Comparison of ENCODE assay signal across 1 cellular context in the genomic region with DNA sequence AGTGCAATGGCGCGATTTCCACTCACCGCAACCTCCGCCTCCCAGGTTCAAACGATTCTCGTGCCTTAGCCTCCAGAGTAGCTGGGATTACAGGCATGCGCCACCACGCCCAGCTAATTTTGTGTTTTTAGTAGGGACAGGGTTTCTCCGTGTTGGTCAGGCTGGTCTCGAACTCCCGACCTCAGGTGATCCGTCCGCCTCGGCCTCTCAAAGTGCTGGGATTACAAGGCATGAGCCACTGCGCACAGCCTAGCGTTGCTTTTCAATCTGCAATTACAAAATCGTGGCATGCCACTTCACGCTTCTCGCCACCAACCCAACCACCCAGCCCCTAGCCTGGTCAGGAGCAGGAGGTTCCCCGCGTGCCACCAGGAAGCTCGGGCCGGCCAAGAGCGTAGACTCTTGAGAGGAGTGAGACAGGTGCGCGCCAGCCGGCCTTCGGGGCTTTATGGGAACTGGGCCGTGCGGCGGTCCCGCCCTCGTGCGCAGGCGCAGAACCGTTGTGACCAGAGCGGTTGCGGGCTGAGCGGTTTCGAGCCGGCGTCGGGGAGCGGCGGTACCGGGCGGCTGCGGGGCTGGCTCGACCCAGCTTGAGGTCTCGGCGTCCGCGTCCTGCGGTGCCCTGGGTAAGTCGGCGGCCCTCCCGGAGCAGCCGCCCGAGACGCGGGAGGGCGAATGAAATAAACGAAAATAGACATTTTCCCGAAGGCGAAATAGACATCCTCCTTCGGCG.
TF ChIP-seq lines count a peak whose summit lies in the region.

A gene (plus strand): TSS at position 500 of the 733 bp plus-strand sequence. CDS start 530 bp downstream, outside the sequence.

TF ChIP-seq in K562, 482 proteins besides CTCF, POLR2A, EP300 and RAD21 (continued from another document and continues in another):
- TF ChIP-seq, protein P1, sequence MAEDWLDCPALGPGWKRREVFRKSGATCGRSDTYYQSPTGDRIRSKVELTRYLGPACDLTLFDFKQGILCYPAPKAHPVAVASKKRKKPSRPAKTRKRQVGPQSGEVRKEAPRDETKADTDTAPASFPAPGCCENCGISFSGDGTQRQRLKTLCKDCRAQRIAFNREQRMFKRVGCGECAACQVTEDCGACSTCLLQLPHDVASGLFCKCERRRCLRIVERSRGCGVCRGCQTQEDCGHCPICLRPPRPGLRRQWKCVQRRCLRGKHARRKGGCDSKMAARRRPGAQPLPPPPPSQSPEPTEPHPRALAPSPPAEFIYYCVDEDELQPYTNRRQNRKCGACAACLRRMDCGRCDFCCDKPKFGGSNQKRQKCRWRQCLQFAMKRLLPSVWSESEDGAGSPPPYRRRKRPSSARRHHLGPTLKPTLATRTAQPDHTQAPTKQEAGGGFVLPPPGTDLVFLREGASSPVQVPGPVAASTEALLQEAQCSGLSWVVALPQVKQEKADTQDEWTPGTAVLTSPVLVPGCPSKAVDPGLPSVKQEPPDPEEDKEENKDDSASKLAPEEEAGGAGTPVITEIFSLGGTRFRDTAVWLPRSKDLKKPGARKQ (CRISPR knock-in tag; IDR thresholded peaks at IDR 0.05): peak; percentile 92
- TF ChIP-seq RCOR1 (IDR thresholded peaks at IDR 0.05; ENCODE audit: borderline replicate concordance in 1 of 2, low read depth in 2 of 2, low read length in 2 of 2) (no peak; a peak in 1 of 4 replicates), NRF1 (conservative IDR thresholded peaks at IDR 0.05 in 1 of 2, IDR thresholded peaks at IDR 0.05 in 1 of 2) (peak; percentile 95 to 96), CCAR2 (IDR thresholded peaks at IDR 0.05; ENCODE audit: low read depth, low read length) (no peak), ZNF143 (CRISPR knock-in tag; IDR thresholded peaks at IDR 0.05) (no peak), ZNF354B (CRISPR knock-in tag; IDR thresholded peaks at IDR 0.05) (no peak), RBBP5 (IDR thresholded peaks at IDR 0.05; ENCODE audit: borderline replicate concordance, insufficient read depth, low read length, poor library complexity, severe bottlenecking) (no peak), TEAD2 (tag; IDR thresholded peaks at IDR 0.05) (no peak), CSDE1 (IDR thresholded peaks at IDR 0.05) (no peak), HMGN3 (IDR thresholded peaks at IDR 0.05; ENCODE audit: borderline replicate concordance, extremely low read depth, insufficient read length, low read depth, low read length) (peak; percentile 35), L3MBTL2 (IDR thresholded peaks at IDR 0.05) (peak; percentile 91), ZNF589 (CRISPR knock-in tag; IDR thresholded peaks at IDR 0.05; ENCODE audit: low read depth) (no peak), BCOR (IDR thresholded peaks at IDR 0.05) (peak; percentile 58), MYC (IDR thresholded peaks at IDR 0.05; ENCODE audit: low read depth, low read length) (peak; percentile 43; the same call in 1 of the 2 replicates), MYC (CRISPR knock-in tag; IDR thresholded peaks at IDR 0.05; ENCODE audit: borderline replicate concordance, low read depth) (no peak), FOXK2 (conservative IDR thresholded peaks at IDR 0.05 in 1 of 2, IDR thresholded peaks at IDR 0.05 in 1 of 2; ENCODE audit: low read depth in 2 of 2) (no peak), TCF7L2 (IDR thresholded peaks at IDR 0.05; ENCODE audit: low read depth, low read length) (no peak)
- TF ChIP-seq, protein P2, sequence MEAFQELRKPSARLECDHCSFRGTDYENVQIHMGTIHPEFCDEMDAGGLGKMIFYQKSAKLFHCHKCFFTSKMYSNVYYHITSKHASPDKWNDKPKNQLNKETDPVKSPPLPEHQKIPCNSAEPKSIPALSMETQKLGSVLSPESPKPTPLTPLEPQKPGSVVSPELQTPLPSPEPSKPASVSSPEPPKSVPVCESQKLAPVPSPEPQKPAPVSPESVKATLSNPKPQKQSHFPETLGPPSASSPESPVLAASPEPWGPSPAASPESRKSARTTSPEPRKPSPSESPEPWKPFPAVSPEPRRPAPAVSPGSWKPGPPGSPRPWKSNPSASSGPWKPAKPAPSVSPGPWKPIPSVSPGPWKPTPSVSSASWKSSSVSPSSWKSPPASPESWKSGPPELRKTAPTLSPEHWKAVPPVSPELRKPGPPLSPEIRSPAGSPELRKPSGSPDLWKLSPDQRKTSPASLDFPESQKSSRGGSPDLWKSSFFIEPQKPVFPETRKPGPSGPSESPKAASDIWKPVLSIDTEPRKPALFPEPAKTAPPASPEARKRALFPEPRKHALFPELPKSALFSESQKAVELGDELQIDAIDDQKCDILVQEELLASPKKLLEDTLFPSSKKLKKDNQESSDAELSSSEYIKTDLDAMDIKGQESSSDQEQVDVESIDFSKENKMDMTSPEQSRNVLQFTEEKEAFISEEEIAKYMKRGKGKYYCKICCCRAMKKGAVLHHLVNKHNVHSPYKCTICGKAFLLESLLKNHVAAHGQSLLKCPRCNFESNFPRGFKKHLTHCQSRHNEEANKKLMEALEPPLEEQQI (IDR thresholded peaks at IDR 0.05): no peak
- TF ChIP-seq, protein P3, sequence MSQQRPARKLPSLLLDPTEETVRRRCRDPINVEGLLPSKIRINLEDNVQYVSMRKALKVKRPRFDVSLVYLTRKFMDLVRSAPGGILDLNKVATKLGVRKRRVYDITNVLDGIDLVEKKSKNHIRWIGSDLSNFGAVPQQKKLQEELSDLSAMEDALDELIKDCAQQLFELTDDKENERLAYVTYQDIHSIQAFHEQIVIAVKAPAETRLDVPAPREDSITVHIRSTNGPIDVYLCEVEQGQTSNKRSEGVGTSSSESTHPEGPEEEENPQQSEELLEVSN (IDR thresholded peaks at IDR 0.05; ENCODE audit: borderline replicate concordance in 1 of 2, extremely low read depth in 1 of 2, insufficient read depth in 1 of 2, insufficient read length in 1 of 2, low read depth in 1 of 2, low read length in 1 of 2, poor library complexity in 1 of 2, severe bottlenecking in 1 of 2): peak; percentile 68 to 91
- TF ChIP-seq, protein P4, sequence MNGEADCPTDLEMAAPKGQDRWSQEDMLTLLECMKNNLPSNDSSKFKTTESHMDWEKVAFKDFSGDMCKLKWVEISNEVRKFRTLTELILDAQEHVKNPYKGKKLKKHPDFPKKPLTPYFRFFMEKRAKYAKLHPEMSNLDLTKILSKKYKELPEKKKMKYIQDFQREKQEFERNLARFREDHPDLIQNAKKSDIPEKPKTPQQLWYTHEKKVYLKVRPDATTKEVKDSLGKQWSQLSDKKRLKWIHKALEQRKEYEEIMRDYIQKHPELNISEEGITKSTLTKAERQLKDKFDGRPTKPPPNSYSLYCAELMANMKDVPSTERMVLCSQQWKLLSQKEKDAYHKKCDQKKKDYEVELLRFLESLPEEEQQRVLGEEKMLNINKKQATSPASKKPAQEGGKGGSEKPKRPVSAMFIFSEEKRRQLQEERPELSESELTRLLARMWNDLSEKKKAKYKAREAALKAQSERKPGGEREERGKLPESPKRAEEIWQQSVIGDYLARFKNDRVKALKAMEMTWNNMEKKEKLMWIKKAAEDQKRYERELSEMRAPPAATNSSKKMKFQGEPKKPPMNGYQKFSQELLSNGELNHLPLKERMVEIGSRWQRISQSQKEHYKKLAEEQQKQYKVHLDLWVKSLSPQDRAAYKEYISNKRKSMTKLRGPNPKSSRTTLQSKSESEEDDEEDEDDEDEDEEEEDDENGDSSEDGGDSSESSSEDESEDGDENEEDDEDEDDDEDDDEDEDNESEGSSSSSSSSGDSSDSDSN (IDR thresholded peaks at IDR 0.05; ENCODE audit: borderline replicate concordance in 1 of 2, low read depth in 2 of 2, low read length in 2 of 2): peak in 1 of 2 experiments; percentile 60; a peak in 1 of 4 replicates
- TF ChIP-seq, protein P5, sequence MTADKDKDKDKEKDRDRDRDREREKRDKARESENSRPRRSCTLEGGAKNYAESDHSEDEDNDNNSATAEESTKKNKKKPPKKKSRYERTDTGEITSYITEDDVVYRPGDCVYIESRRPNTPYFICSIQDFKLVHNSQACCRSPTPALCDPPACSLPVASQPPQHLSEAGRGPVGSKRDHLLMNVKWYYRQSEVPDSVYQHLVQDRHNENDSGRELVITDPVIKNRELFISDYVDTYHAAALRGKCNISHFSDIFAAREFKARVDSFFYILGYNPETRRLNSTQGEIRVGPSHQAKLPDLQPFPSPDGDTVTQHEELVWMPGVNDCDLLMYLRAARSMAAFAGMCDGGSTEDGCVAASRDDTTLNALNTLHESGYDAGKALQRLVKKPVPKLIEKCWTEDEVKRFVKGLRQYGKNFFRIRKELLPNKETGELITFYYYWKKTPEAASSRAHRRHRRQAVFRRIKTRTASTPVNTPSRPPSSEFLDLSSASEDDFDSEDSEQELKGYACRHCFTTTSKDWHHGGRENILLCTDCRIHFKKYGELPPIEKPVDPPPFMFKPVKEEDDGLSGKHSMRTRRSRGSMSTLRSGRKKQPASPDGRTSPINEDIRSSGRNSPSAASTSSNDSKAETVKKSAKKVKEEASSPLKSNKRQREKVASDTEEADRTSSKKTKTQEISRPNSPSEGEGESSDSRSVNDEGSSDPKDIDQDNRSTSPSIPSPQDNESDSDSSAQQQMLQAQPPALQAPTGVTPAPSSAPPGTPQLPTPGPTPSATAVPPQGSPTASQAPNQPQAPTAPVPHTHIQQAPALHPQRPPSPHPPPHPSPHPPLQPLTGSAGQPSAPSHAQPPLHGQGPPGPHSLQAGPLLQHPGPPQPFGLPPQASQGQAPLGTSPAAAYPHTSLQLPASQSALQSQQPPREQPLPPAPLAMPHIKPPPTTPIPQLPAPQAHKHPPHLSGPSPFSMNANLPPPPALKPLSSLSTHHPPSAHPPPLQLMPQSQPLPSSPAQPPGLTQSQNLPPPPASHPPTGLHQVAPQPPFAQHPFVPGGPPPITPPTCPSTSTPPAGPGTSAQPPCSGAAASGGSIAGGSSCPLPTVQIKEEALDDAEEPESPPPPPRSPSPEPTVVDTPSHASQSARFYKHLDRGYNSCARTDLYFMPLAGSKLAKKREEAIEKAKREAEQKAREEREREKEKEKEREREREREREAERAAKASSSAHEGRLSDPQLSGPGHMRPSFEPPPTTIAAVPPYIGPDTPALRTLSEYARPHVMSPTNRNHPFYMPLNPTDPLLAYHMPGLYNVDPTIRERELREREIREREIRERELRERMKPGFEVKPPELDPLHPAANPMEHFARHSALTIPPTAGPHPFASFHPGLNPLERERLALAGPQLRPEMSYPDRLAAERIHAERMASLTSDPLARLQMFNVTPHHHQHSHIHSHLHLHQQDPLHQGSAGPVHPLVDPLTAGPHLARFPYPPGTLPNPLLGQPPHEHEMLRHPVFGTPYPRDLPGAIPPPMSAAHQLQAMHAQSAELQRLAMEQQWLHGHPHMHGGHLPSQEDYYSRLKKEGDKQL (CRISPR knock-in tag; IDR thresholded peaks at IDR 0.05; ENCODE audit: borderline replicate concordance): no peak
- TF ChIP-seq, protein P6, sequence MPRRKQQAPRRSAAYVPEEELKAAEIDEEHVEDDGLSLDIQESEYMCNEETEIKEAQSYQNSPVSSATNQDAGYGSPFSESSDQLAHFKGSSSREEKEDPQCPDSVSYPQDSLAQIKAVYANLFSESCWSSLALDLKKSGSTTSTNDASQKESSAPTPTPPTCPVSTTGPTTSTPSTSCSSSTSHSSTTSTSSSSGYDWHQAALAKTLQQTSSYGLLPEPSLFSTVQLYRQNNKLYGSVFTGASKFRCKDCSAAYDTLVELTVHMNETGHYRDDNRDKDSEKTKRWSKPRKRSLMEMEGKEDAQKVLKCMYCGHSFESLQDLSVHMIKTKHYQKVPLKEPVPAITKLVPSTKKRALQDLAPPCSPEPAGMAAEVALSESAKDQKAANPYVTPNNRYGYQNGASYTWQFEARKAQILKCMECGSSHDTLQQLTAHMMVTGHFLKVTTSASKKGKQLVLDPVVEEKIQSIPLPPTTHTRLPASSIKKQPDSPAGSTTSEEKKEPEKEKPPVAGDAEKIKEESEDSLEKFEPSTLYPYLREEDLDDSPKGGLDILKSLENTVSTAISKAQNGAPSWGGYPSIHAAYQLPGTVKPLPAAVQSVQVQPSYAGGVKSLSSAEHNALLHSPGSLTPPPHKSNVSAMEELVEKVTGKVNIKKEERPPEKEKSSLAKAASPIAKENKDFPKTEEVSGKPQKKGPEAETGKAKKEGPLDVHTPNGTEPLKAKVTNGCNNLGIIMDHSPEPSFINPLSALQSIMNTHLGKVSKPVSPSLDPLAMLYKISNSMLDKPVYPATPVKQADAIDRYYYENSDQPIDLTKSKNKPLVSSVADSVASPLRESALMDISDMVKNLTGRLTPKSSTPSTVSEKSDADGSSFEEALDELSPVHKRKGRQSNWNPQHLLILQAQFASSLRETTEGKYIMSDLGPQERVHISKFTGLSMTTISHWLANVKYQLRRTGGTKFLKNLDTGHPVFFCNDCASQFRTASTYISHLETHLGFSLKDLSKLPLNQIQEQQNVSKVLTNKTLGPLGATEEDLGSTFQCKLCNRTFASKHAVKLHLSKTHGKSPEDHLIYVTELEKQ (CRISPR knock-in tag; IDR thresholded peaks at IDR 0.05): 0 out of 2 replicates have a peak, but pooled peaks have one; percentile 28
- TF ChIP-seq, protein P7, sequence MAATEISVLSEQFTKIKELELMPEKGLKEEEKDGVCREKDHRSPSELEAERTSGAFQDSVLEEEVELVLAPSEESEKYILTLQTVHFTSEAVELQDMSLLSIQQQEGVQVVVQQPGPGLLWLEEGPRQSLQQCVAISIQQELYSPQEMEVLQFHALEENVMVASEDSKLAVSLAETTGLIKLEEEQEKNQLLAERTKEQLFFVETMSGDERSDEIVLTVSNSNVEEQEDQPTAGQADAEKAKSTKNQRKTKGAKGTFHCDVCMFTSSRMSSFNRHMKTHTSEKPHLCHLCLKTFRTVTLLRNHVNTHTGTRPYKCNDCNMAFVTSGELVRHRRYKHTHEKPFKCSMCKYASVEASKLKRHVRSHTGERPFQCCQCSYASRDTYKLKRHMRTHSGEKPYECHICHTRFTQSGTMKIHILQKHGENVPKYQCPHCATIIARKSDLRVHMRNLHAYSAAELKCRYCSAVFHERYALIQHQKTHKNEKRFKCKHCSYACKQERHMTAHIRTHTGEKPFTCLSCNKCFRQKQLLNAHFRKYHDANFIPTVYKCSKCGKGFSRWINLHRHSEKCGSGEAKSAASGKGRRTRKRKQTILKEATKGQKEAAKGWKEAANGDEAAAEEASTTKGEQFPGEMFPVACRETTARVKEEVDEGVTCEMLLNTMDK (IDR thresholded peaks at IDR 0.05; ENCODE audit: borderline replicate concordance, insufficient read depth, low read depth, low read length, poor library complexity, severe bottlenecking): no peak
- TF ChIP-seq, protein P8, sequence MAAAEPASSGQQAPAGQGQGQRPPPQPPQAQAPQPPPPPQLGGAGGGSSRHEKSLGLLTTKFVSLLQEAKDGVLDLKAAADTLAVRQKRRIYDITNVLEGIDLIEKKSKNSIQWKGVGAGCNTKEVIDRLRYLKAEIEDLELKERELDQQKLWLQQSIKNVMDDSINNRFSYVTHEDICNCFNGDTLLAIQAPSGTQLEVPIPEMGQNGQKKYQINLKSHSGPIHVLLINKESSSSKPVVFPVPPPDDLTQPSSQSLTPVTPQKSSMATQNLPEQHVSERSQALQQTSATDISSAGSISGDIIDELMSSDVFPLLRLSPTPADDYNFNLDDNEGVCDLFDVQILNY (CRISPR knock-in tag; IDR thresholded peaks at IDR 0.05): no peak
- TF ChIP-seq, protein P9, sequence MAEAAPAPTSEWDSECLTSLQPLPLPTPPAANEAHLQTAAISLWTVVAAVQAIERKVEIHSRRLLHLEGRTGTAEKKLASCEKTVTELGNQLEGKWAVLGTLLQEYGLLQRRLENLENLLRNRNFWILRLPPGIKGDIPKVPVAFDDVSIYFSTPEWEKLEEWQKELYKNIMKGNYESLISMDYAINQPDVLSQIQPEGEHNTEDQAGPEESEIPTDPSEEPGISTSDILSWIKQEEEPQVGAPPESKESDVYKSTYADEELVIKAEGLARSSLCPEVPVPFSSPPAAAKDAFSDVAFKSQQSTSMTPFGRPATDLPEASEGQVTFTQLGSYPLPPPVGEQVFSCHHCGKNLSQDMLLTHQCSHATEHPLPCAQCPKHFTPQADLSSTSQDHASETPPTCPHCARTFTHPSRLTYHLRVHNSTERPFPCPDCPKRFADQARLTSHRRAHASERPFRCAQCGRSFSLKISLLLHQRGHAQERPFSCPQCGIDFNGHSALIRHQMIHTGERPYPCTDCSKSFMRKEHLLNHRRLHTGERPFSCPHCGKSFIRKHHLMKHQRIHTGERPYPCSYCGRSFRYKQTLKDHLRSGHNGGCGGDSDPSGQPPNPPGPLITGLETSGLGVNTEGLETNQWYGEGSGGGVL (CRISPR knock-in tag; IDR thresholded peaks at IDR 0.05): no peak
